Comparison of ENCODE assay signal across 16 cellular contexts in genomic region chr2:134692461-134692860, GRCh38. TPM values are rescaled to one million over a fixed set of nuclear protein-coding genes. Genes with fewer than 3 reads are reported as not detected.
A peak's percentile ranks its signal among the peaks of the same experiment; 100 is the strongest.
DNase-seq lines count a peak whose midpoint lies in the region; ATAC-seq and TF ChIP-seq lines count a peak whose summit lies in the region.
"Had no signal": no experiment of that assay in that cellular context is flagged by ENCODE, and none has a peak within 500 bp of the region (broad histone marks: within the 10 kb centered on the region; RNA-seq: fewer than 3 reads in every experiment).

No MANE protein-coding gene starts in this region.

- H3K9me3 ChIP-seq in CD4-positive, alpha-beta T cell (ENCODE audit: control insufficient read depth, low read length), result no peaks in the 10 kb centered on the region
- H3K9me3 ChIP-seq in WERI-Rb-1 (ENCODE audit: severe bottlenecking), result no peaks in the 10 kb centered on the region
- H3K9me3 ChIP-seq: BE2C, transverse colon had no signal

- peak; percentile 69 for ATAC-seq in CD4-positive, alpha-beta T cell (ENCODE audit: poor library complexity)
- ATAC-seq in GM18511 (IDR thresholded peaks at IDR 0.05; ENCODE audit: unreplicated experiment) (peak; percentile 72), HG03045 (IDR thresholded peaks at IDR 0.05; ENCODE audit: unreplicated experiment) (peak; percentile 53)

- H3K4me1 Mint-ChIP-seq in CD4-positive, alpha-beta T cell (ENCODE audit: low read depth), result no peaks in the 10 kb centered on the region
- H3K4me1 Mint-ChIP-seq: activated naive CD8-positive, alpha-beta T cell treated with anti-CD3 and anti-CD28 coated beads, Interleukin-2, amount 10 ng/mL, durations not matched to agents 7 days and 5 days had no signal

- H3K27ac ChIP-seq in CD4-positive, alpha-beta T cell (ENCODE audit: low read depth, low read length), result no peak overlapping the region
- H3K27ac ChIP-seq in WERI-Rb-1, result no peak overlapping the region
- H3K27ac ChIP-seq: transverse colon had no signal

- no peak for DNase-seq in CD4-positive, alpha-beta T cell
- DNase-seq in WERI-Rb-1, result peak; percentile 33
- no peak for DNase-seq in NCI-H1694 treated with DMSO at 0.1 percent for 48 hours (lab: John Stamatoyannopoulos, UW)
- no peak for DNase-seq in NOMO-1 treated with DMSO at 0.1 percent for 48 hours (lab: John Stamatoyannopoulos, UW; ENCODE audit: unreplicated experiment)
- no peak for DNase-seq in DMS153 (lab: John Stamatoyannopoulos, UW)
- no peak for DNase-seq in lower leg skin (ENCODE audit: low spot score in 2 of 2)
- DNase-seq: activated CD4-positive, alpha-beta T cell treated with anti-CD3 and anti-CD28 coated beads, Interleukin-2, amount 50 U/mL, for 48 hours; activated naive CD8-positive, alpha-beta T cell treated with anti-CD3 and anti-CD28 coated beads, Interleukin-2, amount 10 ng/mL, durations not matched to agents 7 days and 5 days; BE2C; GOT3; NCI-H2107; SHP77 treated with DMSO at 0.1 percent for 48 hours; transverse colon had no signal

- POLR2A ChIA-PET in CD4-positive, alpha-beta T cell (lab: Charles Lee), result no interaction called here

- H3K9me3 Mint-ChIP-seq in CD4-positive, alpha-beta T cell, result no peaks in the 10 kb centered on the region
- H3K9me3 Mint-ChIP-seq: activated naive CD8-positive, alpha-beta T cell treated with anti-CD3 and anti-CD28 coated beads, Interleukin-2, amount 10 ng/mL, durations not matched to agents 7 days and 5 days had no signal

- no peaks in the 10 kb centered on the region for H3K36me3 Mint-ChIP-seq in CD4-positive, alpha-beta T cell (ENCODE audit: low read depth)
- H3K36me3 Mint-ChIP-seq: activated naive CD8-positive, alpha-beta T cell treated with anti-CD3 and anti-CD28 coated beads, Interleukin-2, amount 10 ng/mL, durations not matched to agents 7 days and 5 days had no signal

- no peak for TF ChIP-seq POLR2A in lower leg skin (IDR thresholded peaks at IDR 0.05)

- no peak overlapping the region for H3K4me3 ChIP-seq in WERI-Rb-1 (ENCODE audit: low read depth, low read length)
- no peak overlapping the region for H3K4me3 ChIP-seq in lower leg skin (ENCODE audit: low read depth, poor library complexity, severe bottlenecking)
- H3K4me3 ChIP-seq: transverse colon had no signal

- no peak overlapping the region for H3K27ac Mint-ChIP-seq in CD4-positive, alpha-beta T cell
- H3K27ac Mint-ChIP-seq: activated naive CD8-positive, alpha-beta T cell treated with anti-CD3 and anti-CD28 coated beads, Interleukin-2, amount 10 ng/mL, durations not matched to agents 7 days and 5 days; progenitor cell of endocrine pancreas had no signal

- H3K36me3 ChIP-seq in WERI-Rb-1, result no peaks in the 10 kb centered on the region
- H3K36me3 ChIP-seq: BE2C, transverse colon had no signal

- peak; percentile 29 for TF ChIP-seq CTCF in CD4-positive, alpha-beta T cell (IDR thresholded peaks at IDR 0.05)
- TF ChIP-seq CTCF in WERI-Rb-1 (IDR thresholded peaks at IDR 0.05; ENCODE audit: low read depth, low read length) (peak; percentile 61), lower leg skin (IDR thresholded peaks at IDR 0.05) (no peak)

- 48 to 58% methylated on average over 5 of the region's 5 CpGs for WGBS in lower leg skin, 2 donors

- H3K27me3 ChIP-seq in CD4-positive, alpha-beta T cell (ENCODE audit: control insufficient read depth, insufficient read depth, low read length), result peaks cover 3% of the 10 kb centered on the region
- H3K27me3 ChIP-seq in WERI-Rb-1 (ENCODE audit: insufficient read depth, low read depth, severe bottlenecking), result no peaks in the 10 kb centered on the region
- H3K27me3 ChIP-seq: BE2C, transverse colon had no signal

- intact Hi-C loops in CD4-positive, alpha-beta T cell (cut with DNase I, micrococcal nuclease), result loop anchor here (2.0 to 10.0 kb wide), 4 partner anchors 35 to 238 kb away; no protein-coding TSS in a partner anchor
- intact Hi-C loops in lower leg skin (cut with DNase I; ENCODE audit: low total_unique reads), result no loop called here

- CTCF ChIA-PET in CD4-positive, alpha-beta T cell (lab: Charles Lee), result no interaction called here

- H3K27me3 Mint-ChIP-seq in CD4-positive, alpha-beta T cell, result peaks cover 13% of the 10 kb centered on the region

- no peak overlapping the region for H3K4me3 Mint-ChIP-seq in CD4-positive, alpha-beta T cell
- H3K4me3 Mint-ChIP-seq: activated naive CD8-positive, alpha-beta T cell treated with anti-CD3 and anti-CD28 coated beads, Interleukin-2, amount 10 ng/mL, durations not matched to agents 7 days and 5 days had no signal

RNA-seq across cellular contexts. Expression of gene TMEM163, which starts 26.3 kb away (rescaled TPM):
- total RNA-seq in CD4-positive, alpha-beta T cell, result under 1 TPM; 0.14 to 0.47 TPM
- under 1 TPM in 2 of 4 donors, not detected in 2; 0.19 to 0.46 TPM for total RNA-seq in lower leg skin

Comparison
In these comparisons a context has a peak if more than half of its experiments do, and no peak if none do; other contexts are left out.
1. CTCF ChIP-seq: peak in CD4-positive, alpha-beta T cell (single experiment) and WERI-Rb-1 (single experiment); none in lower leg skin (0 of 3).
2. Peak in every context shown above with its lines, with median percentiles within 50 percentile points of each other: ATAC-seq.